10 cellular contexts compared by ENCODE assay signal in genomic region chr5:149175346-149176113, GRCh38. TPM values are rescaled to one million over a fixed set of nuclear protein-coding genes. Genes with fewer than 3 reads are reported as not detected.
DNase-seq lines count a peak whose midpoint lies in the region; FAIRE-seq and TF ChIP-seq lines count a peak whose summit lies in the region.
"Had no signal": no experiment of that assay in that cellular context is flagged by ENCODE, and none has a peak within 500 bp of the region (broad histone marks: within the 10 kb centered on the region; RNA-seq: fewer than 3 reads in every experiment).

No MANE protein-coding gene starts in this region.

- intact Hi-C loops in tibial artery (cut with DNase I; ENCODE audit: low total_unique reads), result no loop called here
- intact Hi-C loops in stomach (cut with DNase I; ENCODE audit: low total_unique reads), result no loop called here

- FAIRE-seq in GM12892 (lab: Jason Lieb, UNC), result no peak

- H3K27me3 ChIP-seq in Peyer's patch (no peaks in the 10 kb centered on the region), tibial artery (no peaks in the 10 kb centered on the region), stomach (no peaks in the 10 kb centered on the region)

- H3K36me3 ChIP-seq in Peyer's patch (no peaks in the 10 kb centered on the region), tibial artery (no peaks in the 10 kb centered on the region), stomach (no peaks in the 10 kb centered on the region)

- TF ChIP-seq CTCF in Peyer's patch (IDR thresholded peaks at IDR 0.05) (no peak), fibroblast of mammary gland (conservative IDR thresholded peaks at IDR 0.05; ENCODE audit: control insufficient read depth, insufficient read depth, low read depth, low read length) (no peak), tibial artery (IDR thresholded peaks at IDR 0.05) (no peak), stomach (IDR thresholded peaks at IDR 0.05) (no peak)

- H3K9me3 ChIP-seq in Peyer's patch, result no peaks in the 10 kb centered on the region
- no peaks in the 10 kb centered on the region for H3K9me3 ChIP-seq in tibial artery
- H3K9me3 ChIP-seq in stomach, result no peaks in the 10 kb centered on the region

- TF ChIP-seq EP300 in stomach (IDR thresholded peaks at IDR 0.05), result no peak

- 67 to 73% (median 70%) methylated on average over 11 to 12 of the region's 12 CpGs for WGBS in stomach, 5 donors

- H3K4me3 ChIP-seq in Peyer's patch (no peak overlapping the region), fibroblast of mammary gland (ENCODE audit: control insufficient read depth, low read depth, low read length) (no peak overlapping the region), tibial artery (no peak overlapping the region), stomach (no peak overlapping the region)

- H3K27ac ChIP-seq in Peyer's patch, result peak overlapping the region; percentile 3 to 53 (median 16)
- peak overlapping the region; percentile 65 to 72 for H3K27ac ChIP-seq in tibial artery
- peak overlapping the region in 2 of 5 donors; percentile 39 to 49 for H3K27ac ChIP-seq in stomach
- H3K27ac ChIP-seq: parathyroid adenoma had no signal

- no peak for TF ChIP-seq POLR2A in Peyer's patch (IDR thresholded peaks at IDR 0.05)
- no peak for TF ChIP-seq POLR2A in GM12892 (IDR thresholded peaks at IDR 0.05; ENCODE audit: low read depth, low read length)
- TF ChIP-seq POLR2A in stomach (IDR thresholded peaks at IDR 0.05), result no peak

- no peak for DNase-seq in Peyer's patch
- DNase-seq in fibroblast of mammary gland (ENCODE audit: low read depth), result peak; percentile 43
- peak; percentile 56 for DNase-seq in medulla oblongata (ENCODE audit: extremely low spot score)
- DNase-seq in tibial artery, result peak; percentile 70 to 81
- no peak for DNase-seq in globus pallidus (ENCODE audit: low spot score)
- no peak for DNase-seq in glomerular visceral epithelial cell (ENCODE audit: extremely low spot score)
- DNase-seq in GM12892 (ENCODE audit: insufficient read length), result no peak
- DNase-seq in stomach, result no peak
- DNase-seq: MV-4-11 had no signal

- H3K4me1 ChIP-seq in Peyer's patch, result no peaks in the 10 kb centered on the region
- H3K4me1 ChIP-seq in tibial artery, result peaks cover 0 to 39% (median 2%) of the 10 kb centered on the region in 4 donors
- peaks cover 0 to 11% (median 4%) of the 10 kb centered on the region in 4 donors for H3K4me1 ChIP-seq in stomach
- H3K4me1 ChIP-seq: parathyroid adenoma had no signal

RNA-seq across cellular contexts. Expression of gene ABLIM3, which starts 34.2 kb away (rescaled TPM):
- total RNA-seq in Peyer's patch (10 to 100 TPM in 1 of 4 donors, 1 to 10 TPM in 3; 1.6 to 26.4 (median 5.7) TPM), stomach (10 to 100 TPM in 2 of 5 donors, 1 to 10 TPM in 3; 4.6 to 17.1 (median 8.8) TPM)
- polyA plus RNA-seq in GM12892 (2012; ENCODE audit: missing spikeins), result not detected
- polyA plus RNA-seq in stomach, result 10 to 100 TPM in 2 of 3 donors, 1 to 10 TPM in 1; 8.2 to 21.4 (median 11.8) TPM

Comparison
In these comparisons a context has a peak if more than half of its experiments do, and no peak if none do; other contexts are left out.
1. DNase-seq: peak in fibroblast of mammary gland (single experiment), medulla oblongata (single experiment) and tibial artery (2 of 2); none in Peyer's patch (0 of 3), globus pallidus (single experiment), glomerular visceral epithelial cell (single experiment), GM12892 (single experiment) and stomach (single experiment).